In the genomic region with DNA sequence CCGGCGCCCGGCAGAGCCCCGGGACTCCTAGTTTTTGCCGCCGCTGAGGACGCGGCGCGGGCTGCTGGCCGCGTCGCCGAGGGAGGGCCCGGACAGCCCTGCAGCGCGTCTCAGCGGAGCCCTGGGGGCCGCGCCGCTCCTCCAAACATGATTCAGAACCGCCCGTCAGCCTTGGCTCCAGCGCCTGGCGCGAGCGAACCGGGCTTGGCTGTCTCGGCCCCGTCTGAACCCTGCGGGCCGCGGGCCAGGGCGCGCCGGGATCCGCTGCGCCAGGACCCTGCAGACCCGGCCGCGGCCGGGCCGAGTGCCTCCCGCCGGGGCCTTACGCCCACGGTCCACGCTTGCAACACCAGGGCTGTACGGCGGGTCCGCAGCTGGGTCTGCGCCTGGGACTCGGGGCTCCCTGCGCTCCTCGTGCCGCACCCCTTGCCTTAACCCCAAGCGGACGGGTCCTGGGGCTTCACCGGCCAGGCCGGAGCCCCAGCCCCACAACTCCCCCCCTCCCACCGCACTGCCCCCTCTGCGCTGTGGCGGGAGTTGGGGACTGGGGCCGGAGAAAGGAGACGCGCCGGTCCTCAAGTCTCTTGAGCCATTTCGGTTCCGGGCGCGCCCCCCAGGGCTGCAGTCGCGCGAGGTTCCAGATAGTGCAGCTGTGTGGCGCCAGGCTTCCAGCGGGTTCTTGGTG, we compare ENCODE assay signal across 1 cellular context.
TF ChIP-seq lines count a peak whose summit lies in the region.

No MANE protein-coding gene starts in this region.

TF ChIP-seq in WTC11, 78 proteins besides CTCF, POLR2A, EP300 and RAD21 (continued from another document):
- TF ChIP-seq ZNF532 (CRISPR knock-in tag; IDR thresholded peaks at IDR 0.05; ENCODE audit: borderline replicate concordance) (no peak), ZNF317 (CRISPR knock-in tag; IDR thresholded peaks at IDR 0.05; ENCODE audit: borderline replicate concordance, low read depth) (no peak), KAT7 (CRISPR knock-in tag; IDR thresholded peaks at IDR 0.05; ENCODE audit: borderline replicate concordance) (0 out of 2 replicates have a peak, but pooled peaks have one; percentile 16), FOXK1 (CRISPR knock-in tag; IDR thresholded peaks at IDR 0.05) (no peak)
- TF ChIP-seq, protein P1, sequence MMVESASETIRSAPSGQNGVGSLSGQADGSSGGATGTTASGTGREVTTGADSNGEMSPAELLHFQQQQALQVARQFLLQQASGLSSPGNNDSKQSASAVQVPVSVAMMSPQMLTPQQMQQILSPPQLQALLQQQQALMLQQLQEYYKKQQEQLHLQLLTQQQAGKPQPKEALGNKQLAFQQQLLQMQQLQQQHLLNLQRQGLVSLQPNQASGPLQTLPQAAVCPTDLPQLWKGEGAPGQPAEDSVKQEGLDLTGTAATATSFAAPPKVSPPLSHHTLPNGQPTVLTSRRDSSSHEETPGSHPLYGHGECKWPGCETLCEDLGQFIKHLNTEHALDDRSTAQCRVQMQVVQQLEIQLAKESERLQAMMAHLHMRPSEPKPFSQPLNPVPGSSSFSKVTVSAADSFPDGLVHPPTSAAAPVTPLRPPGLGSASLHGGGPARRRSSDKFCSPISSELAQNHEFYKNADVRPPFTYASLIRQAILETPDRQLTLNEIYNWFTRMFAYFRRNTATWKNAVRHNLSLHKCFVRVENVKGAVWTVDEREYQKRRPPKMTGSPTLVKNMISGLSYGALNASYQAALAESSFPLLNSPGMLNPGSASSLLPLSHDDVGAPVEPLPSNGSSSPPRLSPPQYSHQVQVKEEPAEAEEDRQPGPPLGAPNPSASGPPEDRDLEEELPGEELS (CRISPR knock-in tag; IDR thresholded peaks at IDR 0.05), result 0 out of 2 replicates have a peak, but pooled peaks have one; percentile 26
TF ChIP-seq in WTC11: peak in this region for 3.
